ENCODE assay signal across 9 cellular contexts in the genomic region with DNA sequence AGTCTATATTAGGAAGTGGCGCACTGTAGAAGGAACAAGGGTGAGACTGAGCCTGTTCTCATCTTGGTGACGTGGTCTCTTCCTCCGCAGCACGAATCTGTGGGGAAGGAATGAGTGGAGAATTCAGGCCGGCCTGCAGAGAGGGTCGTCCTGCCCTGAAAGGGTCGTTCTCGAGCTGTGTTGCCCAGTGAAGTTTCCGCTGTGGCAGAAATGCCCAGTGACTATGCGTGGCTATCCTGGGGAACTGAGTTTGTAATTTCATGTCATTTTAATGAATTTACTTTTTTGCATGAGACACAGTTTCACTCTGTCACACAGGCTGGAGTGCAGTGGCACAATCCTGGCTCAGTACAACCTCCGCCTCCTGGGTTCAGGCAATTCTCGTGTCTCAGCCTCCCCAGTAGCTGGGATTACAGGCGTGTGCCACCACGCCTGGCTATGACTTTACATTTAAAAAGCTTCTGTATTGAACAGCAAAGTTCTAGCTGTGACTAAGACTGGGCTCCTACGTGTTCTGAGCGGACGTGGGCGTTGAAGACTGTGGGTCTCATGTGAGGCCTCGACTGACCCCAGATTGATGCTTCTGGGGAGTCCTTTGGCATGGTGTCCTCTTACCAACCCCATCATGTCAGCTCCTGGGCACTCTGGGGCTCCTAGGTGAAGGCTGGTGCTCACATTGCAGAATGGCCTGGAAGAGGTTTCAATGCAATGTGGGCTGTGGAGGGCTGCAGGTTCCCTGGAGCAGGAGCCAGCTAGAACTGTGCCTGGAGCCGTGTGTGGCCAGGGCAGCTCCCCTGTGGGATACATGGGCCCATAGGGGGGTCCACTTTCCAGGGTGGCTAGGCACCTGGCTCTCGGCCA. TPM values are rescaled to one million over a fixed set of nuclear protein-coding genes. Genes with fewer than 3 reads are reported as not detected.
A peak's percentile ranks its signal among the peaks of the same experiment; 100 is the strongest.
DNase-seq lines count a peak whose midpoint lies in the region; ATAC-seq, FAIRE-seq and TF ChIP-seq lines count a peak whose summit lies in the region.
"Had no signal": no experiment of that assay in that cellular context is flagged by ENCODE, and none has a peak within 500 bp of the region (broad histone marks: within the 10 kb centered on the region; RNA-seq: fewer than 3 reads in every experiment).

No MANE protein-coding gene starts in this region.

- H4K20me1 ChIP-seq in H1 (replicated peaks in 1 of 2; ENCODE audit: control insufficient read depth in 1 of 2, insufficient read depth in 2 of 2, low read length in 2 of 2), result peaks cover 6 to 28% of the 10 kb centered on the region in 2 experiments

- H4K91ac ChIP-seq in H1 (replicated peaks; ENCODE audit: insufficient read length, low read length), result peak overlapping the region; percentile 58

- CTCF ChIA-PET in H1 (lab: Charles Lee; ENCODE audit: partially characterized antibody), result interaction anchor here (1.0 to 10.5 kb wide), 9 partner anchors 9 to 155 kb away, joined by 3 to 114 read pairs (median 5); no protein-coding TSS in a partner anchor

- H2BK12ac ChIP-seq in H1 (ENCODE audit: low read depth, low read length), result peak overlapping the region; percentile 91

- no peak for ATAC-seq in GM21529 (IDR thresholded peaks at IDR 0.05; ENCODE audit: unreplicated experiment)

- H3K36me3 Mint-ChIP-seq in IgD-negative memory B cell, result no peaks in the 10 kb centered on the region

- H2BK5ac ChIP-seq in H1 (ENCODE audit: low read depth, low read length), result peak overlapping the region; percentile 94; the same call in 1 of the 2 replicates

- no peaks in the 10 kb centered on the region for H3K27me3 Mint-ChIP-seq in IgD-negative memory B cell

- no peaks in the 10 kb centered on the region for H3K9me3 Mint-ChIP-seq in IgD-negative memory B cell

- peaks cover 17 to 26% (median 19%) of the 10 kb centered on the region in 3 donors for H3K4me1 Mint-ChIP-seq in IgD-negative memory B cell

- H2BK15ac ChIP-seq in H1 (ENCODE audit: low read length), result peak overlapping the region; percentile 61; the same call in 1 of the 2 replicates

- H4K5ac ChIP-seq in H1 (ENCODE audit: insufficient read length, low read depth, low read length), result peak overlapping the region; percentile 32

- no peak for TF ChIP-seq EP300 in H1 (IDR thresholded peaks at IDR 0.05; ENCODE audit: borderline replicate concordance in 1 of 2, low read depth in 2 of 2, low read length in 2 of 2)

- H2BK20ac ChIP-seq in H1 (ENCODE audit: low read length), result no peak overlapping the region; the same call in 1 of the 2 replicates

- H2AFZ ChIP-seq in ACC112 (ENCODE audit: low read length, unreplicated experiment), result no peak overlapping the region
- H2AFZ ChIP-seq in H1 (ENCODE audit: low read length), result no peak overlapping the region

- no peak overlapping the region for H3K4ac ChIP-seq in H1 (replicated peaks; ENCODE audit: insufficient read length, low read depth, low read length)

- H2BK120ac ChIP-seq in H1 (replicated peaks; ENCODE audit: low read depth, low read length), result no peak overlapping the region

- H3K9ac ChIP-seq in H1 (replicated peaks in 1 of 4; ENCODE audit: extremely low read depth in 1 of 4, low read depth in 3 of 4, low read length in 3 of 4), result peak overlapping the region in 2 of 4 experiments; percentile 5 to 8; a peak in 2 of 7 replicates

- peaks cover 9% of the 10 kb centered on the region for H3K23me2 ChIP-seq in H1 (ENCODE audit: low read depth, low read length)

- peak overlapping the region; percentile 83 for H3K4me3 ChIP-seq in ACC112 (ENCODE audit: low read depth, low read length)
- peak overlapping the region in 3 of 4 experiments; percentile 48 to 68 (median 62); a peak in 4 of 8 replicates for H3K4me3 ChIP-seq in H1 (ENCODE audit: extremely low read depth in 1 of 4, insufficient read depth in 2 of 4, low read depth in 3 of 4, low read length in 4 of 4)
- H3K4me3 ChIP-seq in neutrophil (ENCODE audit: low read depth in 1 of 2, low read length in 1 of 2), result peak overlapping the region; percentile 26 to 42

- WGBS in H1 (ENCODE audit: extremely low coverage in 1 of 2, insufficient coverage in 1 of 2, insufficient read length in 1 of 2, insufficient replicate concordance in 2 of 2, low coverage in 1 of 2, low lambda C conversion rate in 2 of 2, missing lambda C conversion rate in 1 of 2), 2 experiments, result 81% methylated on average over 21 of the region's 21 CpGs; no CpG with 5 or more reads in 1 of the 2 experiments

- TF ChIP-seq CTCF in H1 (IDR thresholded peaks at IDR 0.05; ENCODE audit: control extremely low read depth in 1 of 3, insufficient read depth in 1 of 3, low read depth in 1 of 3, low read length in 3 of 3) (no peak), neutrophil (IDR thresholded peaks at IDR 0.05) (no peak)

- no peak for TF ChIP-seq RAD21 in H1 (IDR thresholded peaks at IDR 0.05 in 1 of 2, conservative IDR thresholded peaks at IDR 0.05 in 1 of 2; ENCODE audit: low read depth in 2 of 2, low read length in 2 of 2)

- H3K4me2 ChIP-seq in H1 (ENCODE audit: insufficient read depth in 1 of 2, low read depth in 2 of 2, low read length in 2 of 2), result peak overlapping the region; percentile 58 to 93; a peak in 3 of 4 replicates

- H3K9me3 ChIP-seq in H1 (ENCODE audit: insufficient read depth in 2 of 2, low read depth in 1 of 2, low read length in 1 of 2) (no peaks in the 10 kb centered on the region), neutrophil (no peaks in the 10 kb centered on the region)

- DNase-seq in H1 (ENCODE audit: low read depth in 1 of 2, low spot score in 2 of 2), result no peak
- DNase-seq in NCI-H748 treated with DMSO at 0.1 percent for 48 hours (lab: John Stamatoyannopoulos, UW), result no peak
- DNase-seq in NCI-H2081 treated with DMSO at 0.1 percent for 48 hours (lab: John Stamatoyannopoulos, UW), result no peak
- DNase-seq in SIG-M5 (lab: John Stamatoyannopoulos, UW), result no peak

- H3K79me1 ChIP-seq in H1 (ENCODE audit: low read depth, low read length), result peaks cover 25% of the 10 kb centered on the region

- peak overlapping the region in 2 of 3 donors; percentile 4 to 57 for H3K27ac Mint-ChIP-seq in IgD-negative memory B cell

- H3K4me1 ChIP-seq in ACC112 (ENCODE audit: control insufficient read depth, insufficient read depth, low read length, unreplicated experiment) (peaks cover 51% of the 10 kb centered on the region), H1 (replicated peaks in 1 of 4; ENCODE audit: control insufficient read depth in 3 of 4, insufficient read depth in 4 of 4, low read length in 3 of 4) (peaks cover 11 to 28% (median 22%) of the 10 kb centered on the region in 4 experiments), neutrophil (ENCODE audit: control insufficient read depth in 1 of 2, insufficient read depth in 1 of 2, low read depth in 1 of 2, low read length in 1 of 2) (peaks cover 34 to 43% of the 10 kb centered on the region in 2 experiments)

- peak overlapping the region; percentile 95 for H3K27ac ChIP-seq in ACC112 (ENCODE audit: low read depth, low read length)
- H3K27ac ChIP-seq in H1 (ENCODE audit: low read depth, low read length), result peak overlapping the region; percentile 59; the same call in 1 of the 2 replicates
- H3K27ac ChIP-seq in neutrophil, result peak overlapping the region; percentile 77

- H2AK5ac ChIP-seq in H1 (ENCODE audit: low read depth, low read length), result peak overlapping the region; percentile 4; the same call in 1 of the 2 replicates

- TF ChIP-seq POLR2A in H1 (IDR thresholded peaks at IDR 0.05; ENCODE audit: control extremely low read depth in 1 of 2, low read depth in 2 of 2, low read length in 2 of 2), result no peak

- peaks cover 60% of the 10 kb centered on the region for H3K79me2 ChIP-seq in ACC112 (ENCODE audit: control insufficient read depth, insufficient read depth, low read length, unreplicated experiment)
- H3K79me2 ChIP-seq in H1 (ENCODE audit: control insufficient read depth in 1 of 2, insufficient read depth in 2 of 2, low read length in 2 of 2), result peaks cover 0 to 31% of the 10 kb centered on the region in 2 experiments; a peak in 2 of 4 replicates

- H3K23ac ChIP-seq in H1 (ENCODE audit: insufficient read length), result no peak overlapping the region

- FAIRE-seq in H1 (lab: Jason Lieb, UNC), result no peak
- FAIRE-seq: HTR-8/SVneo had no signal

- POLR2A ChIA-PET in H1 (lab: Charles Lee; ENCODE audit: partially characterized antibody), result interaction anchor here (0.8 to 12.1 kb wide), 15 partner anchors 8 to 167 kb away, joined by 3 to 119 read pairs (median 5); a partner anchor contains a TSS

- H3K36me3 ChIP-seq in ACC112 (ENCODE audit: insufficient read depth, low read length) (no peaks in the 10 kb centered on the region), H1 (ENCODE audit: control insufficient read depth in 2 of 4, insufficient read depth in 4 of 4, low read length in 3 of 4) (peaks cover 4 to 12% (median 9%) of the 10 kb centered on the region in 4 experiments; a peak in 7 of 8 replicates), neutrophil (peaks cover 16% of the 10 kb centered on the region)

- H3K14ac ChIP-seq in H1 (ENCODE audit: insufficient read length), result no peak overlapping the region

- peak overlapping the region; percentile 8 for H4K8ac ChIP-seq in H1 (ENCODE audit: extremely low read depth, insufficient read depth, low read length)

- no peak overlapping the region for H3K4me3 Mint-ChIP-seq in IgD-negative memory B cell

- H3K27me3 ChIP-seq in ACC112 (ENCODE audit: insufficient read depth, low read length) (no peaks in the 10 kb centered on the region), H1 (replicated peaks in 1 of 4; ENCODE audit: control insufficient read depth in 3 of 4, extremely low read depth in 1 of 4, insufficient read depth in 3 of 4, low read length in 3 of 4) (no peaks in the 10 kb centered on the region), neutrophil (no peaks in the 10 kb centered on the region)

- H3K56ac ChIP-seq in H1 (replicated peaks; ENCODE audit: insufficient read length, low read depth, low read length), result no peak overlapping the region

- H3K18ac ChIP-seq in H1 (ENCODE audit: extremely low read depth, low read length), result peak overlapping the region; percentile 48; the same call in 1 of the 2 replicates

RNA-seq across cellular contexts. Expression of a gene that starts 29.4 kb away (rescaled TPM):
- polyA plus RNA-seq in IgD-negative memory B cell (7.4 TPM), H1 (2011; rRNA removed) (6.5 and 10.0 TPM in 2 replicates)
- total RNA-seq in H1 (2021; fragmentation: NEBNext Ultra II Directional; extraction: Animal tissue kit (Norgen Biotek cat#: 25700)), result 16.8 and 18.5 TPM in 2 replicates
- 13.4 TPM for polyA plus RNA-seq in H1 (2011; cell fraction: cytosol; rRNA removed)
- polyA plus RNA-seq in H1 (2011; cell fraction: nucleus; rRNA removed), result 20.4 TPM
- 13.0 to 16.1 TPM (median 14.5 TPM) in 4 replicates for polyA plus RNA-seq in H1 (2012, experiment 1 of 2)
- 11.4 TPM for polyA plus RNA-seq in H1 (2012, experiment 2 of 2)
- 6.5 TPM for polyA plus RNA-seq in H1 (2013, experiment 1 of 2)
- polyA plus RNA-seq in H1 (2013, experiment 2 of 2), result 6.8 TPM
- 11.8 and 11.9 TPM in 2 replicates for polyA minus RNA-seq in H1 (2011; rRNA and poly(A)+ RNA removed)
- 15.9 TPM for polyA minus RNA-seq in H1 (2011; cell fraction: cytosol; rRNA and poly(A)+ RNA removed)
- 11.6 TPM for polyA minus RNA-seq in H1 (2011; cell fraction: nucleus; rRNA and poly(A)+ RNA removed)

RNA-seq across cellular contexts. Expression of a gene that starts 30.1 kb away (rescaled TPM):
- polyA plus RNA-seq in IgD-negative memory B cell (57.4 TPM), H1 (2011; rRNA removed) (80.7 and 119 TPM in 2 replicates)
- total RNA-seq in H1 (2021; fragmentation: NEBNext Ultra II Directional; extraction: Animal tissue kit (Norgen Biotek cat#: 25700)), result 76.9 and 81.2 TPM in 2 replicates
- polyA plus RNA-seq in H1 (2011; cell fraction: cytosol; rRNA removed), result 104 TPM
- 242 TPM for polyA plus RNA-seq in H1 (2011; cell fraction: nucleus; rRNA removed)
- polyA plus RNA-seq in H1 (2012, experiment 1 of 2), result 50.2 to 79.0 TPM (median 72.3 TPM) in 4 replicates
- polyA plus RNA-seq in H1 (2012, experiment 2 of 2), result 60.0 TPM
- polyA plus RNA-seq in H1 (2013, experiment 1 of 2), result 52.2 TPM
- 49.8 TPM for polyA plus RNA-seq in H1 (2013, experiment 2 of 2)
- 61.8 and 72.7 TPM in 2 replicates for polyA minus RNA-seq in H1 (2011; rRNA and poly(A)+ RNA removed)
- 58.8 TPM for polyA minus RNA-seq in H1 (2011; cell fraction: cytosol; rRNA and poly(A)+ RNA removed)
- polyA minus RNA-seq in H1 (2011; cell fraction: nucleus; rRNA and poly(A)+ RNA removed), result 65.8 TPM

RNA-seq across cellular contexts. Expression of a gene that starts 30.3 kb away (rescaled TPM):
- polyA plus RNA-seq in IgD-negative memory B cell, result 12.7 TPM
- total RNA-seq in H1 (2021; fragmentation: NEBNext Ultra II Directional; extraction: Animal tissue kit (Norgen Biotek cat#: 25700)), result 8.7 and 11.6 TPM in 2 replicates
- polyA plus RNA-seq in H1 (2011; rRNA removed), result 9.0 and 11.2 TPM in 2 replicates
- 12.5 TPM for polyA plus RNA-seq in H1 (2011; cell fraction: cytosol; rRNA removed)
- 10.5 TPM for polyA plus RNA-seq in H1 (2011; cell fraction: nucleus; rRNA removed)
- 7.3 to 9.9 TPM (median 9.4 TPM) in 4 replicates for polyA plus RNA-seq in H1 (2012, experiment 1 of 2)
- polyA plus RNA-seq in H1 (2012, experiment 2 of 2), result 7.0 TPM
- 5.9 TPM for polyA plus RNA-seq in H1 (2013, experiment 1 of 2)
- polyA plus RNA-seq in H1 (2013, experiment 2 of 2), result 5.8 TPM
- 8.0 and 10.2 TPM in 2 replicates for polyA minus RNA-seq in H1 (2011; rRNA and poly(A)+ RNA removed)
- polyA minus RNA-seq in H1 (2011; cell fraction: cytosol; rRNA and poly(A)+ RNA removed), result 6.5 TPM
- polyA minus RNA-seq in H1 (2011; cell fraction: nucleus; rRNA and poly(A)+ RNA removed), result 5.1 TPM

RNA-seq across cellular contexts. Expression of a gene that starts 51.9 kb away (rescaled TPM):
- polyA plus RNA-seq in IgD-negative memory B cell (1.5 TPM), H1 (2011; rRNA removed) (1.6 TPM in 2 replicates)
- 1.1 and 1.4 TPM in 2 replicates for total RNA-seq in H1 (2021; fragmentation: NEBNext Ultra II Directional; extraction: Animal tissue kit (Norgen Biotek cat#: 25700))
- polyA plus RNA-seq in H1 (2011; cell fraction: cytosol; rRNA removed), result 0.93 TPM
- polyA plus RNA-seq in H1 (2011; cell fraction: nucleus; rRNA removed), result 2.2 TPM
- 0.75 to 1.4 TPM (median 1.2 TPM) in 4 replicates for polyA plus RNA-seq in H1 (2012, experiment 1 of 2)
- polyA plus RNA-seq in H1 (2012, experiment 2 of 2), result 0.84 TPM
- polyA plus RNA-seq in H1 (2013, experiment 1 of 2), result 1.1 TPM
- polyA plus RNA-seq in H1 (2013, experiment 2 of 2), result 1.4 TPM
- polyA minus RNA-seq in H1 (2011; rRNA and poly(A)+ RNA removed), result not detected in 2 replicates
- polyA minus RNA-seq in H1 (2011; cell fraction: cytosol; rRNA and poly(A)+ RNA removed), result not detected
- not detected for polyA minus RNA-seq in H1 (2011; cell fraction: nucleus; rRNA and poly(A)+ RNA removed)
